13 cellular contexts compared by ENCODE assay signal in the genomic region with DNA sequence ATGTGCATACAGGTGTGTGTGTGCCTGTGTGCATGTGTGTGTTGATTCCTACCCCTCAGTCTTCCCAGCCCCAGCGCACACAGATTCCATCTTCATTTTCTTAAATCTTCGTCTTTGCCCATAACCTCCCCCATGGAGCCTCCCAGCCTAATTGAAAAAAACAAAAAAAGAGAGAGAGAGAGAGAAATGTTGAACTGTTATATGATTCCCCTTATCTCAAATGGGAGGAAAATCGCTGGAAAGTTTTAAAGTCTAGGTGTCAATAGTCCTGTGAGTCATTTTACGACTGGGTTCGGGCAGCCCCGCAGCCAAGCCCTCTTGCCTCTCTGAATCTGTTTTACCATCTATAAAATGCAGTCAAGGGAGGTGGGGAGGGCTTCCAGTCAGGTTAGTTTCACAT.
A peak's percentile ranks its signal among the peaks of the same experiment; 100 is the strongest.
DNase-seq lines count a peak whose midpoint lies in the region; ATAC-seq and TF ChIP-seq lines count a peak whose summit lies in the region.
"Had no signal": no experiment of that assay in that cellular context is flagged by ENCODE, and none has a peak within 500 bp of the region (broad histone marks: within the 10 kb centered on the region; RNA-seq: fewer than 3 reads in every experiment).

No MANE protein-coding gene starts in this region.

- TF ChIP-seq CTCF in colonic mucosa (IDR thresholded peaks at IDR 0.05) = no peak
- no peak for TF ChIP-seq CTCF in omental fat pad (IDR thresholded peaks at IDR 0.05)

- DNase-seq in EH (ENCODE audit: low read depth) = peak; percentile 65
- peak; percentile 86 for DNase-seq in LoVo (ENCODE audit: low spot score)
- DNase-seq in colonic mucosa = peak; percentile 83
- DNase-seq in omental fat pad (ENCODE audit: low spot score) = no peak
- no peak for DNase-seq in NCI-H748 (lab: John Stamatoyannopoulos, UW; ENCODE audit: unreplicated experiment)
- no peak for DNase-seq in aorta
- DNase-seq in T-helper 9 cell = no peak
- DNase-seq: AML-193, NCI-H2171 treated with DMSO at 0.1 percent for 48 hours had no signal

- ATAC-seq in omental fat pad (ENCODE audit: low FRiP score) = peak; percentile 68
- ATAC-seq in HG03175 (IDR thresholded peaks at IDR 0.05; ENCODE audit: unreplicated experiment) = no peak
- ATAC-seq in aorta (ENCODE audit: low FRiP score) = no peak
- ATAC-seq: right cardiac atrium had no signal

- H3K36me3 ChIP-seq in colonic mucosa = no peaks in the 10 kb centered on the region
- no peaks in the 10 kb centered on the region for H3K36me3 ChIP-seq in aorta (ENCODE audit: control insufficient read depth in 1 of 2, insufficient read depth in 2 of 2, low read length in 1 of 2)
- H3K36me3 ChIP-seq: neural progenitor cell, tibial artery had no signal

- intact Hi-C loops in colonic mucosa (cut with DNase I) (no loop called here), aorta (cut with DNase I) (no loop called here)

- no peak overlapping the region for H3K4me3 ChIP-seq in colonic mucosa
- no peak overlapping the region for H3K4me3 ChIP-seq in aorta (ENCODE audit: low read length in 2 of 2)
- H3K4me3 ChIP-seq: neural progenitor cell, tibial artery had no signal

- H3K4me1 ChIP-seq in colonic mucosa = no peaks in the 10 kb centered on the region
- H3K4me1 ChIP-seq in aorta (ENCODE audit: control insufficient read depth in 1 of 2, insufficient read depth in 2 of 2, low read length in 2 of 2) = no peaks in the 10 kb centered on the region
- H3K4me1 ChIP-seq: neural progenitor cell, tibial artery had no signal

- H3K27ac ChIP-seq in colonic mucosa (peak overlapping the region; percentile 66), aorta (ENCODE audit: low read depth in 1 of 2, low read length in 2 of 2) (no peak overlapping the region)
- H3K27ac ChIP-seq: neural progenitor cell, tibial artery had no signal

- H3K9me3 ChIP-seq in colonic mucosa (no peaks in the 10 kb centered on the region), aorta (ENCODE audit: control insufficient read depth, low read length) (no peaks in the 10 kb centered on the region)
- H3K9me3 ChIP-seq: tibial artery had no signal

- 83 to 85% methylated on average over 6 of the region's 6 CpGs for WGBS in aorta, 2 donors

- no peak overlapping the region for H3K9ac ChIP-seq in colonic mucosa (ENCODE audit: low read depth in 2 of 2, low read length in 2 of 2)
- H3K9ac ChIP-seq: neural progenitor cell had no signal

- H3K27me3 ChIP-seq in colonic mucosa (no peaks in the 10 kb centered on the region), aorta (ENCODE audit: control insufficient read depth in 1 of 2, insufficient read depth in 2 of 2, low read length in 1 of 2) (no peaks in the 10 kb centered on the region)
- H3K27me3 ChIP-seq: neural progenitor cell had no signal

Comparison
In these comparisons a context has a peak if more than half of its experiments do, and no peak if none do; other contexts are left out.
1. DNase-seq: peak in EH (single experiment), LoVo (single experiment) and colonic mucosa (single experiment); none in omental fat pad (single experiment), NCI-H748 (single experiment), aorta (0 of 2) and T-helper 9 cell (single experiment).